ENCODE assay signal across 1 cellular context in genomic region chr9:20340161-20340861, GRCh38.
TF ChIP-seq lines count a peak whose summit lies in the region.

No MANE protein-coding gene starts in this region.

TF ChIP-seq in H1, 55 proteins besides CTCF, POLR2A, EP300 and RAD21 (continued from another document):
- TF ChIP-seq SAP30 (IDR thresholded peaks at IDR 0.05; ENCODE audit: insufficient read depth, insufficient replicate concordance, low read length): no peak
- TF ChIP-seq TCF12 (IDR thresholded peaks at IDR 0.05; ENCODE audit: low read depth, low read length): no peak
- TF ChIP-seq RXRA (IDR thresholded peaks at IDR 0.05; ENCODE audit: insufficient read depth, low read depth, low read length): no peak
- TF ChIP-seq KDM5A (IDR thresholded peaks at IDR 0.05; ENCODE audit: low read length): no peak
- no peak for TF ChIP-seq MAX (IDR thresholded peaks at IDR 0.05)
- no peak for TF ChIP-seq BACH1 (IDR thresholded peaks at IDR 0.05; ENCODE audit: low read length)
- TF ChIP-seq RBBP5 (IDR thresholded peaks at IDR 0.05; ENCODE audit: borderline replicate concordance, low read depth, low read length): no peak
- no peak for TF ChIP-seq KDM4A (IDR thresholded peaks at IDR 0.05; ENCODE audit: low read depth, low read length, severe bottlenecking)
- TF ChIP-seq YY1 (IDR thresholded peaks at IDR 0.05; ENCODE audit: low read depth, low read length): no peak
- no peak for TF ChIP-seq TAF7 (optimal IDR thresholded peaks at IDR 0.05; ENCODE audit: borderline replicate concordance, low read depth, low read length)
- TF ChIP-seq CHD2 (IDR thresholded peaks at IDR 0.05; ENCODE audit: low read length): no peak
- TF ChIP-seq MAFK (IDR thresholded peaks at IDR 0.05; ENCODE audit: low read depth, low read length): no peak
- TF ChIP-seq TAF1 (IDR thresholded peaks at IDR 0.05; ENCODE audit: low read depth, low read length): no peak
- TF ChIP-seq SP1 (IDR thresholded peaks at IDR 0.05; ENCODE audit: low read depth, low read length): no peak
